ENCODE assay signal across 9 cellular contexts in genomic region chr1:227428803-227429202, GRCh38.
A peak's percentile ranks its signal among the peaks of the same experiment; 100 is the strongest.
DNase-seq lines count a peak whose midpoint lies in the region; ATAC-seq and TF ChIP-seq lines count a peak whose summit lies in the region.
"Had no signal": no experiment of that assay in that cellular context is flagged by ENCODE, and none has a peak within 500 bp of the region (broad histone marks: within the 10 kb centered on the region; RNA-seq: fewer than 3 reads in every experiment).

No MANE protein-coding gene starts in this region.

- H3K27ac ChIP-seq in PC-3 (ENCODE audit: low read length) (peak overlapping the region; percentile 24), prostate gland (peak overlapping the region; percentile 24 to 31)

- no peak for TF ChIP-seq POLR2A in prostate gland (IDR thresholded peaks at IDR 0.05)
- TF ChIP-seq POLR2A in erythroblast (IDR thresholded peaks at IDR 0.05; ENCODE audit: low read length), result no peak

- H4K20me1 ChIP-seq in PC-3 (ENCODE audit: low read length), result no peaks in the 10 kb centered on the region

- H3K9me2 ChIP-seq in PC-3 (replicated peaks; ENCODE audit: low read length), result no peaks in the 10 kb centered on the region

- intact Hi-C loops in Calu3 (cut with micrococcal nuclease; ENCODE audit: unreplicated experiment) (loop anchor here (1.0 to 5.0 kb wide), 3 partner anchors 30 to 109 kb away; no protein-coding TSS in a partner anchor), PC-3 (cut with micrococcal nuclease) (no loop called here), prostate gland (cut with DNase I) (loop anchor here (2.0 kb wide), 1 partner anchor 110 kb away; the partner anchor contains the start of gene CDC42BPA)

- H3K4me1 Mint-ChIP-seq in Calu3 (ENCODE audit: low read depth, unreplicated experiment), result peaks cover 57% of the 10 kb centered on the region

- peaks cover 6% of the 10 kb centered on the region for H3K9me3 Mint-ChIP-seq in Calu3 (ENCODE audit: low read depth, unreplicated experiment)
- H3K9me3 Mint-ChIP-seq: activated naive CD4-positive, alpha-beta T cell treated with anti-CD3 and anti-CD28 coated beads for 36 hours had no signal

- H3K4me1 ChIP-seq in PC-3 (ENCODE audit: insufficient read depth, low read length), result peaks cover 22% of the 10 kb centered on the region
- H3K4me1 ChIP-seq in prostate gland (replicated peaks), result no peaks in the 10 kb centered on the region

- H3K27me3 ChIP-seq in PC-3 (ENCODE audit: low read length), result no peaks in the 10 kb centered on the region
- peaks cover 2% of the 10 kb centered on the region for H3K27me3 ChIP-seq in prostate gland (replicated peaks; ENCODE audit: insufficient read depth)

- WGBS in prostate gland, result 11% methylated on average over 4 of the region's 4 CpGs

- 0 out of 2 replicates have a peak overlapping the region, but pooled peaks have one; percentile 1 for H3K4me2 ChIP-seq in PC-3 (ENCODE audit: low read length)

- peaks cover 5% of the 10 kb centered on the region for H3K36me3 Mint-ChIP-seq in Calu3 (ENCODE audit: insufficient read depth, unreplicated experiment)

- BruUV-seq in Calu3 (replicated peaks; lab: Mats Ljungman, UMichigan), result no TSS peak
- no TSS peak for BruUV-seq in PC-3 (replicated peaks; lab: Mats Ljungman, UMichigan)

- H3K36me3 ChIP-seq in PC-3 (ENCODE audit: low read depth, low read length) (no peaks in the 10 kb centered on the region), prostate gland (no peaks in the 10 kb centered on the region)

- H3K79me2 ChIP-seq in PC-3 (ENCODE audit: low read length), result no peaks in the 10 kb centered on the region

- H3K27me3 Mint-ChIP-seq in Calu3 (ENCODE audit: unreplicated experiment), result no peaks in the 10 kb centered on the region

- H3F3A ChIP-seq in PC-3 (ENCODE audit: low read length, unreplicated experiment), result no peaks in the 10 kb centered on the region

- CTCF ChIA-PET in Calu3 (lab: Charles Lee) (interaction anchor here (1.1 to 1.2 kb wide), 2 partner anchors 72 to 162 kb away, joined by 3 to 4 read pairs; no protein-coding TSS in a partner anchor), PC-3 (lab: Charles Lee) (interaction anchor here (0.5 kb wide), 1 partner anchor 18 kb away, joined by 3 read pairs; no protein-coding TSS in a partner anchor)

- POLR2A ChIA-PET in PC-3 (lab: Charles Lee; ENCODE audit: unreplicated experiment), result no interaction called here

- H3K27ac Mint-ChIP-seq in Calu3 (ENCODE audit: unreplicated experiment), result peak overlapping the region; percentile 56
- H3K27ac Mint-ChIP-seq: activated naive CD4-positive, alpha-beta T cell treated with anti-CD3 and anti-CD28 coated beads for 36 hours had no signal

- no peak for TF ChIP-seq CTCF in Calu3 (IDR thresholded peaks at IDR 0.05; ENCODE audit: unreplicated experiment)
- TF ChIP-seq CTCF in PC-3 (conservative IDR thresholded peaks at IDR 0.05; ENCODE audit: low read depth, low read length), result no peak
- TF ChIP-seq CTCF in fibroblast of villous mesenchyme (IDR thresholded peaks at IDR 0.05; ENCODE audit: insufficient read depth, low read depth, low read length), result no peak
- TF ChIP-seq CTCF in prostate gland (IDR thresholded peaks at IDR 0.05), result no peak
- TF ChIP-seq CTCF in GM13977 (IDR thresholded peaks at IDR 0.05; ENCODE audit: extremely low read depth, insufficient read depth, missing control alignments), result no peak

- ATAC-seq in PC-3 (peak; percentile 43), GM18861 (IDR thresholded peaks at IDR 0.05; ENCODE audit: unreplicated experiment) (no peak)

- in situ Hi-C loops in GM13977 (cut with MboI; ENCODE audit: low pct_unique_long_range_greater_than_20kb, low sequenced_read_pairs, unreplicated experiment), result no loop called here

- H3K4me3 Mint-ChIP-seq in Calu3 (ENCODE audit: low read depth, unreplicated experiment), result peak overlapping the region; percentile 2
- H3K4me3 Mint-ChIP-seq: activated naive CD4-positive, alpha-beta T cell treated with anti-CD3 and anti-CD28 coated beads for 36 hours had no signal

- H3K9ac ChIP-seq in PC-3 (ENCODE audit: low read length), result no peak overlapping the region

- H3K9me3 ChIP-seq in PC-3 (ENCODE audit: low read length) (no peaks in the 10 kb centered on the region), prostate gland (no peaks in the 10 kb centered on the region)

- DNase-seq in Calu3 (peak; percentile 83), PC-3 (peak; percentile 86), fibroblast of villous mesenchyme (ENCODE audit: low read depth) (peak; percentile 95), prostate gland (ENCODE audit: low spot score) (peak; percentile 41), erythroblast (lab: John Stamatoyannopoulos, UW) (no peak), GM13977 (ENCODE audit: low spot score) (no peak), T-helper 1 cell (no peak)
- DNase-seq: activated naive CD4-positive, alpha-beta T cell treated with anti-CD3 and anti-CD28 coated beads for 36 hours had no signal

- H3K4me3 ChIP-seq in PC-3 (ENCODE audit: low read length), result no peak overlapping the region
- no peak overlapping the region for H3K4me3 ChIP-seq in fibroblast of villous mesenchyme (ENCODE audit: low read depth, low read length)
- no peak overlapping the region for H3K4me3 ChIP-seq in prostate gland

- no peak overlapping the region for H2AFZ ChIP-seq in PC-3 (ENCODE audit: low read length)

Comparison
In these comparisons a context has a peak if more than half of its experiments do, and no peak if none do; other contexts are left out.
1. DNase-seq: peak in Calu3 (single experiment), PC-3 (single experiment), fibroblast of villous mesenchyme (single experiment) and prostate gland (single experiment); none in erythroblast (0 of 2), GM13977 (single experiment) and T-helper 1 cell (0 of 5).